In the genomic region with DNA sequence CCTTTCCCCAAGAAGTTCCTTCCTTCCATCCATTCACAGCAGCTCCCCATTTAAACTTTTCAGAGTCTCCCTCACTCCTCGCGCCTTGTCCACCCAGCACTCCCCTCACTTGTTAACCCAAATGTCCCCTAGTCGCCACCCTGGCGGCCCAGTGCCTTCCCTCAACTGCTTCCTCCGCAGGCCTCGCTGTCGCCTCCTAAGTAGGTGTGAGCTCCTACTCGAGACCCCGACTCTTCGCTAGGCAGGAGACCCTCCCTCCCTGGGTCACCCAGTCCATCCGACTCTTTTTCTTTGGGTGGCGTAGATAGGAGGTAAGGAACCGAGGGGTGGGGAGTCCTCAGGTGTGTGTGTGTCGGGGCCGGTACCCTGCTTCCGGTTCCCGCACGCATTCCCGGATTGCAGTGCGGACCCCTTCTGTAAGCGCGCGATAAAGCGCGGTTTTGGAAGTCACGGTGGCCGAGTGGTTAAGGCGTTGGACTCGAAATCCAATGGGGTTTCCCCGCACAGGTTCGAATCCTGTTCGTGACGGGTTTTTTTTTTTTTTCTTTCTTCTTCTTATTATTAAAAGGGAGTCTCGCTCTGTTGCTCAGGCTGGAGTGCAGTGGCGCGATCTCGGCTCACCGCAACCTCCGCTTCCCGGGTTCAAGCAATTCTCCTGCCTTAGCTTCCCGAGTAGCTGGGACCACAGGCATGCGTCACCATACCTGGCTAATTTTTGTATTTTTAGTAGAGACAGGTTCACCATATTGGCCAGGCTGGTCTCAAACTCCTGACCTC, we compare ENCODE assay signal across 1 cellular context.
TF ChIP-seq lines count a peak whose summit lies in the region.

No MANE protein-coding gene starts in this region.

TF ChIP-seq in HepG2, 621 proteins besides CTCF, POLR2A, EP300 and RAD21 (continued from another document and continues in another):
- TF ChIP-seq, protein P1, sequence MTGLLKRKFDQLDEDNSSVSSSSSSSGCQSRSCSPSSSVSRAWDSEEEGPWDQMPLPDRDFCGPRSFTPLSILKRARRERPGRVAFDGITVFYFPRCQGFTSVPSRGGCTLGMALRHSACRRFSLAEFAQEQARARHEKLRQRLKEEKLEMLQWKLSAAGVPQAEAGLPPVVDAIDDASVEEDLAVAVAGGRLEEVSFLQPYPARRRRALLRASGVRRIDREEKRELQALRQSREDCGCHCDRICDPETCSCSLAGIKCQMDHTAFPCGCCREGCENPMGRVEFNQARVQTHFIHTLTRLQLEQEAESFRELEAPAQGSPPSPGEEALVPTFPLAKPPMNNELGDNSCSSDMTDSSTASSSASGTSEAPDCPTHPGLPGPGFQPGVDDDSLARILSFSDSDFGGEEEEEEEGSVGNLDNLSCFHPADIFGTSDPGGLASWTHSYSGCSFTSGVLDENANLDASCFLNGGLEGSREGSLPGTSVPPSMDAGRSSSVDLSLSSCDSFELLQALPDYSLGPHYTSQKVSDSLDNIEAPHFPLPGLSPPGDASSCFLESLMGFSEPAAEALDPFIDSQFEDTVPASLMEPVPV (CRISPR knock-in tag; IDR thresholded peaks at IDR 0.05), result no peak
- TF ChIP-seq KLF15 (CRISPR knock-in tag; IDR thresholded peaks at IDR 0.05; ENCODE audit: borderline replicate concordance), result no peak
- TF ChIP-seq KMT2A (CRISPR knock-in tag; IDR thresholded peaks at IDR 0.05), result no peak; the same call in 1 of the 2 replicates
- TF ChIP-seq ZFP36L2 (CRISPR knock-in tag; IDR thresholded peaks at IDR 0.05), result no peak
- TF ChIP-seq, protein P2, sequence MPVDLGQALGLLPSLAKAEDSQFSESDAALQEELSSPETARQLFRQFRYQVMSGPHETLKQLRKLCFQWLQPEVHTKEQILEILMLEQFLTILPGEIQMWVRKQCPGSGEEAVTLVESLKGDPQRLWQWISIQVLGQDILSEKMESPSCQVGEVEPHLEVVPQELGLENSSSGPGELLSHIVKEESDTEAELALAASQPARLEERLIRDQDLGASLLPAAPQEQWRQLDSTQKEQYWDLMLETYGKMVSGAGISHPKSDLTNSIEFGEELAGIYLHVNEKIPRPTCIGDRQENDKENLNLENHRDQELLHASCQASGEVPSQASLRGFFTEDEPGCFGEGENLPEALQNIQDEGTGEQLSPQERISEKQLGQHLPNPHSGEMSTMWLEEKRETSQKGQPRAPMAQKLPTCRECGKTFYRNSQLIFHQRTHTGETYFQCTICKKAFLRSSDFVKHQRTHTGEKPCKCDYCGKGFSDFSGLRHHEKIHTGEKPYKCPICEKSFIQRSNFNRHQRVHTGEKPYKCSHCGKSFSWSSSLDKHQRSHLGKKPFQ (CRISPR knock-in tag; IDR thresholded peaks at IDR 0.05; ENCODE audit: insufficient replicate concordance), result peak; percentile 31
- peak; percentile 33; the same call in 1 of the 2 replicates for TF ChIP-seq SOX5 (CRISPR knock-in tag; IDR thresholded peaks at IDR 0.05; ENCODE audit: borderline replicate concordance)
- TF ChIP-seq SKI (IDR thresholded peaks at IDR 0.05; ENCODE audit: partially characterized antibody), result no peak
- TF ChIP-seq YY1 (IDR thresholded peaks at IDR 0.05; ENCODE audit: insufficient read depth, insufficient replicate concordance, low read depth, low read length), result peak; percentile 56
- TF ChIP-seq ZNF225 (CRISPR knock-in tag; IDR thresholded peaks at IDR 0.05), result 0 out of 2 replicates have a peak, but pooled peaks have one; percentile 71
- TF ChIP-seq, protein P3, sequence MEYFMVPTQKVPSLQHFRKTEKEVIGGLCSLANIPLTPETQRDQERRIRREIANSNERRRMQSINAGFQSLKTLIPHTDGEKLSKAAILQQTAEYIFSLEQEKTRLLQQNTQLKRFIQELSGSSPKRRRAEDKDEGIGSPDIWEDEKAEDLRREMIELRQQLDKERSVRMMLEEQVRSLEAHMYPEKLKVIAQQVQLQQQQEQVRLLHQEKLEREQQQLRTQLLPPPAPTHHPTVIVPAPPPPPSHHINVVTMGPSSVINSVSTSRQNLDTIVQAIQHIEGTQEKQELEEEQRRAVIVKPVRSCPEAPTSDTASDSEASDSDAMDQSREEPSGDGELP (IDR thresholded peaks at IDR 0.05; ENCODE audit: borderline replicate concordance, low read depth), result no peak
- TF ChIP-seq GLI4 (CRISPR knock-in tag; IDR thresholded peaks at IDR 0.05; ENCODE audit: borderline replicate concordance), result no peak
- peak; percentile 79; the same call in 1 of the 2 replicates for TF ChIP-seq YEATS2 (CRISPR knock-in tag; IDR thresholded peaks at IDR 0.05; ENCODE audit: borderline replicate concordance)
- TF ChIP-seq, protein P4, sequence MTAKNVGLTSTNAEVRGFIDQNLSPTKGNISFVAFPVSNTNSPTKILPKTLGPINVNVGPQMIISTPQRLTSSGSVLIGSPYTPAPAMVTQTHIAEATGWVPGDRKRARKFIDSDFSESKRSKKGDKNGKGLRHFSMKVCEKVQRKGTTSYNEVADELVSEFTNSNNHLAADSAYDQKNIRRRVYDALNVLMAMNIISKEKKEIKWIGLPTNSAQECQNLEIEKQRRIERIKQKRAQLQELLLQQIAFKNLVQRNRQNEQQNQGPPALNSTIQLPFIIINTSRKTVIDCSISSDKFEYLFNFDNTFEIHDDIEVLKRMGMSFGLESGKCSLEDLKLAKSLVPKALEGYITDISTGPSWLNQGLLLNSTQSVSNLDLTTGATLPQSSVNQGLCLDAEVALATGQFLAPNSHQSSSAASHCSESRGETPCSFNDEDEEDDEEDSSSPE (CRISPR knock-in tag; IDR thresholded peaks at IDR 0.05), result peak; percentile 71
- peak; percentile 39; the same call in 1 of the 2 replicates for TF ChIP-seq ZNF256 (CRISPR knock-in tag; conservative IDR thresholded peaks at IDR 0.05)
- no peak for TF ChIP-seq ZFP36L1 (CRISPR knock-in tag; IDR thresholded peaks at IDR 0.05)
- TF ChIP-seq ZC3H13 (CRISPR knock-in tag; IDR thresholded peaks at IDR 0.05), result peak; percentile 43; the same call in 1 of the 2 replicates
- TF ChIP-seq AGO1 (IDR thresholded peaks at IDR 0.05; ENCODE audit: low read depth, low read length, poor library complexity, severe bottlenecking), result no peak
- TF ChIP-seq ZSCAN31 (CRISPR knock-in tag; IDR thresholded peaks at IDR 0.05; ENCODE audit: low read depth), result no peak
- TF ChIP-seq FOSL1 (CRISPR knock-in tag; IDR thresholded peaks at IDR 0.05; ENCODE audit: borderline replicate concordance), result no peak
- no peak for TF ChIP-seq ZNF879 (CRISPR knock-in tag; IDR thresholded peaks at IDR 0.05)
- no peak; the same call in 1 of the 2 replicates for TF ChIP-seq ZNF558 (CRISPR knock-in tag; IDR thresholded peaks at IDR 0.05; ENCODE audit: borderline replicate concordance)
- TF ChIP-seq JDP2 (CRISPR knock-in tag; IDR thresholded peaks at IDR 0.05; ENCODE audit: borderline replicate concordance), result no peak; the same call in 1 of the 2 replicates
- peak; percentile 42; the same call in 1 of the 2 replicates for TF ChIP-seq KDM1A (CRISPR knock-in tag; IDR thresholded peaks at IDR 0.05)
- 0 out of 2 replicates have a peak, but pooled peaks have one; percentile 44 for TF ChIP-seq JUN (CRISPR knock-in tag; IDR thresholded peaks at IDR 0.05)
- no peak for TF ChIP-seq ZNF282 (IDR thresholded peaks at IDR 0.05; ENCODE audit: partially characterized antibody)
- TF ChIP-seq NAIF1 (CRISPR knock-in tag; IDR thresholded peaks at IDR 0.05; ENCODE audit: borderline replicate concordance), result no peak
- TF ChIP-seq, protein P5, sequence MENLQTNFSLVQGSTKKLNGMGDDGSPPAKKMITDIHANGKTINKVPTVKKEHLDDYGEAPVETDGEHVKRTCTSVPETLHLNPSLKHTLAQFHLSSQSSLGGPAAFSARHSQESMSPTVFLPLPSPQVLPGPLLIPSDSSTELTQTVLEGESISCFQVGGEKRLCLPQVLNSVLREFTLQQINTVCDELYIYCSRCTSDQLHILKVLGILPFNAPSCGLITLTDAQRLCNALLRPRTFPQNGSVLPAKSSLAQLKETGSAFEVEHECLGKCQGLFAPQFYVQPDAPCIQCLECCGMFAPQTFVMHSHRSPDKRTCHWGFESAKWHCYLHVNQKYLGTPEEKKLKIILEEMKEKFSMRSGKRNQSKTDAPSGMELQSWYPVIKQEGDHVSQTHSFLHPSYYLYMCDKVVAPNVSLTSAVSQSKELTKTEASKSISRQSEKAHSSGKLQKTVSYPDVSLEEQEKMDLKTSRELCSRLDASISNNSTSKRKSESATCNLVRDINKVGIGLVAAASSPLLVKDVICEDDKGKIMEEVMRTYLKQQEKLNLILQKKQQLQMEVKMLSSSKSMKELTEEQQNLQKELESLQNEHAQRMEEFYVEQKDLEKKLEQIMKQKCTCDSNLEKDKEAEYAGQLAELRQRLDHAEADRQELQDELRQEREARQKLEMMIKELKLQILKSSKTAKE (CRISPR knock-in tag; IDR thresholded peaks at IDR 0.05; ENCODE audit: borderline replicate concordance), result no peak
- TF ChIP-seq RAD51 (IDR thresholded peaks at IDR 0.05; ENCODE audit: borderline replicate concordance), result no peak
- peak; percentile 72 for TF ChIP-seq ASH2L (IDR thresholded peaks at IDR 0.05; ENCODE audit: insufficient read length, low read depth, low read length)
- TF ChIP-seq, protein P6, sequence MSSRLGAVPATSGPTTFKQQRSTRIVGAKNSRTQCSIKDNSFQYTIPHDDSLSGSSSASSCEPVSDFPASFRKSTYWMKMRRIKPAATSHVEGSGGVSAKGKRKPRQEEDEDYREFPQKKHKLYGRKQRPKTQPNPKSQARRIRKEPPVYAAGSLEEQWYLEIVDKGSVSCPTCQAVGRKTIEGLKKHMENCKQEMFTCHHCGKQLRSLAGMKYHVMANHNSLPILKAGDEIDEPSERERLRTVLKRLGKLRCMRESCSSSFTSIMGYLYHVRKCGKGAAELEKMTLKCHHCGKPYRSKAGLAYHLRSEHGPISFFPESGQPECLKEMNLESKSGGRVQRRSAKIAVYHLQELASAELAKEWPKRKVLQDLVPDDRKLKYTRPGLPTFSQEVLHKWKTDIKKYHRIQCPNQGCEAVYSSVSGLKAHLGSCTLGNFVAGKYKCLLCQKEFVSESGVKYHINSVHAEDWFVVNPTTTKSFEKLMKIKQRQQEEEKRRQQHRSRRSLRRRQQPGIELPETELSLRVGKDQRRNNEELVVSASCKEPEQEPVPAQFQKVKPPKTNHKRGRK (CRISPR knock-in tag; IDR thresholded peaks at IDR 0.05), result 0 out of 2 replicates have a peak, but pooled peaks have one; percentile 24
- TF ChIP-seq ZNF562 (CRISPR knock-in tag; IDR thresholded peaks at IDR 0.05; ENCODE audit: borderline replicate concordance), result no peak
- TF ChIP-seq, protein P7, sequence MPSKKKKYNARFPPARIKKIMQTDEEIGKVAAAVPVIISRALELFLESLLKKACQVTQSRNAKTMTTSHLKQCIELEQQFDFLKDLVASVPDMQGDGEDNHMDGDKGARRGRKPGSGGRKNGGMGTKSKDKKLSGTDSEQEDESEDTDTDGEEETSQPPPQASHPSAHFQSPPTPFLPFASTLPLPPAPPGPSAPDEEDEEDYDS (CRISPR knock-in tag; IDR thresholded peaks at IDR 0.05), result peak; percentile 55
- TF ChIP-seq MXD4 (CRISPR knock-in tag; IDR thresholded peaks at IDR 0.05), result no peak
- TF ChIP-seq TMF1 (CRISPR knock-in tag; IDR thresholded peaks at IDR 0.05; ENCODE audit: low read depth), result no peak
- no peak; the same call in 1 of the 2 replicates for TF ChIP-seq HDAC1 (CRISPR knock-in tag; IDR thresholded peaks at IDR 0.05)
- TF ChIP-seq, protein P8, sequence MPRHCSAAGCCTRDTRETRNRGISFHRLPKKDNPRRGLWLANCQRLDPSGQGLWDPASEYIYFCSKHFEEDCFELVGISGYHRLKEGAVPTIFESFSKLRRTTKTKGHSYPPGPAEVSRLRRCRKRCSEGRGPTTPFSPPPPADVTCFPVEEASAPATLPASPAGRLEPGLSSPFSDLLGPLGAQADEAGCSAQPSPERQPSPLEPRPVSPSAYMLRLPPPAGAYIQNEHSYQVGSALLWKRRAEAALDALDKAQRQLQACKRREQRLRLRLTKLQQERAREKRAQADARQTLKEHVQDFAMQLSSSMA (CRISPR knock-in tag; IDR thresholded peaks at IDR 0.05), result no peak
- 0 out of 2 replicates have a peak, but pooled peaks have one; percentile 32 for TF ChIP-seq SOX13 (IDR thresholded peaks at IDR 0.05)
- TF ChIP-seq SOX13 (CRISPR knock-in tag; conservative IDR thresholded peaks at IDR 0.05 in 1 of 2, IDR thresholded peaks at IDR 0.05 in 1 of 2), result peak in 1 of 2 experiments; percentile 50; a peak in 2 of 4 replicates
- no peak for TF ChIP-seq NFE2L2 (IDR thresholded peaks at IDR 0.05; ENCODE audit: low read length)
- TF ChIP-seq, protein P9, sequence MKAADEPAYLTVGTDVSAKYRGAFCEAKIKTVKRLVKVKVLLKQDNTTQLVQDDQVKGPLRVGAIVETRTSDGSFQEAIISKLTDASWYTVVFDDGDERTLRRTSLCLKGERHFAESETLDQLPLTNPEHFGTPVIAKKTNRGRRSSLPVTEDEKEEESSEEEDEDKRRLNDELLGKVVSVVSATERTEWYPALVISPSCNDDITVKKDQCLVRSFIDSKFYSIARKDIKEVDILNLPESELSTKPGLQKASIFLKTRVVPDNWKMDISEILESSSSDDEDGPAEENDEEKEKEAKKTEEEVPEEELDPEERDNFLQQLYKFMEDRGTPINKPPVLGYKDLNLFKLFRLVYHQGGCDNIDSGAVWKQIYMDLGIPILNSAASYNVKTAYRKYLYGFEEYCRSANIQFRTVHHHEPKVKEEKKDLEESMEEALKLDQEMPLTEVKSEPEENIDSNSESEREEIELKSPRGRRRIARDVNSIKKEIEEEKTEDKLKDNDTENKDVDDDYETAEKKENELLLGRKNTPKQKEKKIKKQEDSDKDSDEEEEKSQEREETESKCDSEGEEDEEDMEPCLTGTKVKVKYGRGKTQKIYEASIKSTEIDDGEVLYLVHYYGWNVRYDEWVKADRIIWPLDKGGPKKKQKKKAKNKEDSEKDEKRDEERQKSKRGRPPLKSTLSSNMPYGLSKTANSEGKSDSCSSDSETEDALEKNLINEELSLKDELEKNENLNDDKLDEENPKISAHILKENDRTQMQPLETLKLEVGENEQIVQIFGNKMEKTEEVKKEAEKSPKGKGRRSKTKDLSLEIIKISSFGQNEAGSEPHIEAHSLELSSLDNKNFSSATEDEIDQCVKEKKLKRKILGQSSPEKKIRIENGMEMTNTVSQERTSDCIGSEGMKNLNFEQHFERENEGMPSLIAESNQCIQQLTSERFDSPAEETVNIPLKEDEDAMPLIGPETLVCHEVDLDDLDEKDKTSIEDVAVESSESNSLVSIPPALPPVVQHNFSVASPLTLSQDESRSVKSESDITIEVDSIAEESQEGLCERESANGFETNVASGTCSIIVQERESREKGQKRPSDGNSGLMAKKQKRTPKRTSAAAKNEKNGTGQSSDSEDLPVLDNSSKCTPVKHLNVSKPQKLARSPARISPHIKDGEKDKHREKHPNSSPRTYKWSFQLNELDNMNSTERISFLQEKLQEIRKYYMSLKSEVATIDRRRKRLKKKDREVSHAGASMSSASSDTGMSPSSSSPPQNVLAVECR (CRISPR knock-in tag; IDR thresholded peaks at IDR 0.05; ENCODE audit: borderline replicate concordance), result peak; percentile 75; the same call in 1 of the 2 replicates
- TF ChIP-seq, protein P10, sequence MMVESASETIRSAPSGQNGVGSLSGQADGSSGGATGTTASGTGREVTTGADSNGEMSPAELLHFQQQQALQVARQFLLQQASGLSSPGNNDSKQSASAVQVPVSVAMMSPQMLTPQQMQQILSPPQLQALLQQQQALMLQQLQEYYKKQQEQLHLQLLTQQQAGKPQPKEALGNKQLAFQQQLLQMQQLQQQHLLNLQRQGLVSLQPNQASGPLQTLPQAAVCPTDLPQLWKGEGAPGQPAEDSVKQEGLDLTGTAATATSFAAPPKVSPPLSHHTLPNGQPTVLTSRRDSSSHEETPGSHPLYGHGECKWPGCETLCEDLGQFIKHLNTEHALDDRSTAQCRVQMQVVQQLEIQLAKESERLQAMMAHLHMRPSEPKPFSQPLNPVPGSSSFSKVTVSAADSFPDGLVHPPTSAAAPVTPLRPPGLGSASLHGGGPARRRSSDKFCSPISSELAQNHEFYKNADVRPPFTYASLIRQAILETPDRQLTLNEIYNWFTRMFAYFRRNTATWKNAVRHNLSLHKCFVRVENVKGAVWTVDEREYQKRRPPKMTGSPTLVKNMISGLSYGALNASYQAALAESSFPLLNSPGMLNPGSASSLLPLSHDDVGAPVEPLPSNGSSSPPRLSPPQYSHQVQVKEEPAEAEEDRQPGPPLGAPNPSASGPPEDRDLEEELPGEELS (CRISPR knock-in tag; IDR thresholded peaks at IDR 0.05), result 0 out of 2 replicates have a peak, but pooled peaks have one; percentile 4
- TF ChIP-seq ZBTB20 (CRISPR knock-in tag; IDR thresholded peaks at IDR 0.05; ENCODE audit: borderline replicate concordance, low read depth), result no peak; the same call in 1 of the 2 replicates
